In the genomic region with DNA sequence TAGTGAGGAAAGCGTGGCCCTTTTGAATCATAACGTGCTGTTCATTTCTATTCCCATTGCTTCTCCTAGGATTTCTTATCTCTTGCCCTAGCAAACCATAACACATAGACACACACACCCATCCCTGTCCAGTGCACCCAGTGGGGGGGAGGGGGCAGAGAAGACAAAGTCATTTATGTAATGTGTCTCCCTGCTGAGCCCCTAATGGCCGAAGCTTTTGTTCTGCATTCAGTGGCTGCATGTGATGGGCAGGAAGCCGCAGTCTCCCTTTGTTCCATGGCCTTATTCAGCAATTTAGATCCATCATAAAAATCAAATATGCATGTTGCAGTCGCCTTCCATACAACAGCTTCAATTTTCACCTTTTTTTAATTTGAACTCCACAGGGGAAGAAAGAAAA, we compare ENCODE assay signal across 19 cellular contexts.
DNase-seq lines count a peak whose midpoint lies in the region; ATAC-seq lines count a peak whose summit lies in the region.
"Had no signal": no experiment of that assay in that cellular context is flagged by ENCODE, and none has a peak within 500 bp of the region (broad histone marks: within the 10 kb centered on the region; RNA-seq: fewer than 3 reads in every experiment).

No MANE protein-coding gene starts in this region.

- H3K9me3 ChIP-seq in trophoblast cell (ENCODE audit: insufficient read depth, low read depth, low read length): no peaks in the 10 kb centered on the region
- H3K9me3 ChIP-seq in T-helper 17 cell (ENCODE audit: control insufficient read depth, low read length, poor library complexity, severe bottlenecking): no peaks in the 10 kb centered on the region
- H3K9me3 ChIP-seq: A549, uterus had no signal

- no peak overlapping the region for H4K91ac ChIP-seq in trophoblast cell (ENCODE audit: low read depth, low read length)

- no peak overlapping the region for H4K12ac ChIP-seq in trophoblast cell (ENCODE audit: low read depth, low read length)

- H3K4me3 Mint-ChIP-seq in activated CD4-positive, alpha-beta memory T cell treated with anti-CD3 and anti-CD28 coated beads for 36 hours: no peak overlapping the region
- no peak overlapping the region for H3K4me3 Mint-ChIP-seq in T-helper 17 cell
- H3K4me3 Mint-ChIP-seq: activated T-helper 1 cell treated with anti-CD3 and anti-CD28 coated beads, Interleukin-12 subunit alpha, Interleukin-12 subunit beta, Interleukin-2, Interleukin-4 antibody, amounts not matched to agents 30 ng/mL and 10 ng/mL and 1 ng/mL, durations not matched to agents 14 hours and 24 hours and 36 hours; CD14-positive monocyte; central memory CD8-positive, alpha-beta T cell; natural killer cell; stimulated activated naive CD8-positive, alpha-beta T cell treated with anti-CD3 and anti-CD28 coated beads, Interleukin-15, amount 100 ng/mL, for 72 hours had no signal

- DNase-seq in DMS153 (lab: John Stamatoyannopoulos, UW) (peak; percentile 82), NCI-H1930 (lab: John Stamatoyannopoulos, UW) (peak; percentile 78 to 83), SK-MEL-5 (ENCODE audit: low read depth, low spot score) (peak; percentile 28), iPS-NIHi11 (ENCODE audit: low spot score) (peak; percentile 73), trophoblast cell (no peak), T-helper 17 cell (no peak), cerebellar cortex (ENCODE audit: low spot score) (no peak)
- DNase-seq in activated CD4-positive, alpha-beta memory T cell treated with anti-CD3 and anti-CD28 coated beads for 36 hours: no peak
- DNase-seq: natural killer cell; NCI-H187 treated with DMSO at 0.1 percent for 48 hours; stimulated activated naive CD8-positive, alpha-beta T cell treated with anti-CD3 and anti-CD28 coated beads, Interleukin-15, amount 100 ng/mL, for 72 hours; T-helper 1 cell; uterus; WERI-Rb-1 had no signal

- no peak overlapping the region for H3K4me3 ChIP-seq in trophoblast cell (ENCODE audit: low read depth, low read length)
- H3K4me3 ChIP-seq: A549, lung, uterus had no signal

- no peak overlapping the region for H3K27ac Mint-ChIP-seq in activated CD4-positive, alpha-beta memory T cell treated with anti-CD3 and anti-CD28 coated beads for 36 hours
- H3K27ac Mint-ChIP-seq in T-helper 17 cell: no peak overlapping the region
- H3K27ac Mint-ChIP-seq: activated T-helper 1 cell treated with anti-CD3 and anti-CD28 coated beads, Interleukin-12 subunit alpha, Interleukin-12 subunit beta, Interleukin-2, Interleukin-4 antibody, amounts not matched to agents 30 ng/mL and 10 ng/mL and 1 ng/mL, durations not matched to agents 14 hours and 24 hours and 36 hours; CD14-positive monocyte; natural killer cell; stimulated activated naive CD8-positive, alpha-beta T cell treated with anti-CD3 and anti-CD28 coated beads, Interleukin-15, amount 100 ng/mL, for 72 hours had no signal

- H2AK5ac ChIP-seq in trophoblast cell (ENCODE audit: low read length): no peak overlapping the region

- intact Hi-C loops in activated CD4-positive, alpha-beta memory T cell treated with anti-CD3 and anti-CD28 coated beads for 36 hours (cut with micrococcal nuclease): no loop called here

- no peaks in the 10 kb centered on the region for H3K27me3 Mint-ChIP-seq in activated CD4-positive, alpha-beta memory T cell treated with anti-CD3 and anti-CD28 coated beads for 36 hours
- no peaks in the 10 kb centered on the region for H3K27me3 Mint-ChIP-seq in T-helper 17 cell
- H3K27me3 Mint-ChIP-seq: central memory CD8-positive, alpha-beta T cell; stimulated activated naive CD8-positive, alpha-beta T cell treated with anti-CD3 and anti-CD28 coated beads, Interleukin-15, amount 100 ng/mL, for 72 hours had no signal

- H3K4ac ChIP-seq in trophoblast cell (ENCODE audit: low read depth, low read length): no peak overlapping the region

- H3K36me3 ChIP-seq in trophoblast cell (ENCODE audit: control insufficient read depth in 1 of 2, insufficient read depth in 2 of 2, low read length in 2 of 2): peaks cover 0 to 2% of the 10 kb centered on the region in 2 experiments
- H3K36me3 ChIP-seq: uterus, WERI-Rb-1 had no signal

- H3K79me1 ChIP-seq in trophoblast cell (ENCODE audit: low read length): no peaks in the 10 kb centered on the region

- H3K18ac ChIP-seq in trophoblast cell (ENCODE audit: low read length): no peak overlapping the region

- no peaks in the 10 kb centered on the region for H3K4me1 Mint-ChIP-seq in activated CD4-positive, alpha-beta memory T cell treated with anti-CD3 and anti-CD28 coated beads for 36 hours (ENCODE audit: low read depth)
- no peaks in the 10 kb centered on the region for H3K4me1 Mint-ChIP-seq in T-helper 17 cell
- H3K4me1 Mint-ChIP-seq: CD14-positive monocyte; central memory CD8-positive, alpha-beta T cell; natural killer cell; stimulated activated naive CD8-positive, alpha-beta T cell treated with anti-CD3 and anti-CD28 coated beads, Interleukin-15, amount 100 ng/mL, for 72 hours had no signal

- H3K4me2 ChIP-seq in trophoblast cell (ENCODE audit: low read length): no peak overlapping the region
- H3K4me2 ChIP-seq: A549 had no signal

- no peak overlapping the region for H2AFZ ChIP-seq in trophoblast cell (ENCODE audit: insufficient read depth, low read length, poor library complexity)

- H3K36me3 Mint-ChIP-seq in activated CD4-positive, alpha-beta memory T cell treated with anti-CD3 and anti-CD28 coated beads for 36 hours: no peaks in the 10 kb centered on the region
- H3K36me3 Mint-ChIP-seq in T-helper 17 cell (ENCODE audit: low read depth): no peaks in the 10 kb centered on the region
- H3K36me3 Mint-ChIP-seq: CD14-positive monocyte, natural killer cell had no signal

- ATAC-seq in T-helper 17 cell: no peak
- ATAC-seq: A549; natural killer cell; stimulated activated naive CD8-positive, alpha-beta T cell treated with anti-CD3 and anti-CD28 coated beads, Interleukin-15, amount 100 ng/mL, for 72 hours had no signal

- H2BK12ac ChIP-seq in trophoblast cell (ENCODE audit: low read length): no peak overlapping the region

- in situ Hi-C loops in SK-MEL-5 (cut with HindIII; ENCODE audit: low pct_unique_long_range_greater_than_20kb, low sequenced_read_pairs): no loop called here

- H3K27me3 ChIP-seq in trophoblast cell (ENCODE audit: insufficient read depth, low read length): no peaks in the 10 kb centered on the region
- H3K27me3 ChIP-seq: uterus had no signal

- no peaks in the 10 kb centered on the region for H3K9me3 Mint-ChIP-seq in activated CD4-positive, alpha-beta memory T cell treated with anti-CD3 and anti-CD28 coated beads for 36 hours
- H3K9me3 Mint-ChIP-seq: activated T-helper 1 cell treated with anti-CD3 and anti-CD28 coated beads, Interleukin-12 subunit alpha, Interleukin-12 subunit beta, Interleukin-2, Interleukin-4 antibody, amounts not matched to agents 30 ng/mL and 10 ng/mL and 1 ng/mL, durations not matched to agents 14 hours and 24 hours and 36 hours; central memory CD8-positive, alpha-beta T cell had no signal

- H4K8ac ChIP-seq in trophoblast cell (ENCODE audit: low read depth, low read length): no peak overlapping the region

- H3K23ac ChIP-seq in trophoblast cell (ENCODE audit: low read length): no peak overlapping the region

- H3K14ac ChIP-seq in trophoblast cell (ENCODE audit: low read length): no peak overlapping the region

- WGBS in trophoblast cell (ENCODE audit: extremely low coverage, insufficient coverage, insufficient read length): no CpG with 5 or more reads among the region's 5 CpGs

- no peak overlapping the region for H2BK120ac ChIP-seq in trophoblast cell (ENCODE audit: insufficient read depth, low read length, poor library complexity)

- no peaks in the 10 kb centered on the region for H3K79me2 ChIP-seq in trophoblast cell (ENCODE audit: control insufficient read depth, insufficient read depth, low read length, poor library complexity)

- no peak overlapping the region for H3K9ac ChIP-seq in trophoblast cell (ENCODE audit: low read length)

- POLR2A ChIA-PET in activated CD4-positive, alpha-beta memory T cell treated with anti-CD3 and anti-CD28 coated beads for 36 hours (lab: Charles Lee): no interaction called here

- H3K27ac ChIP-seq in trophoblast cell (ENCODE audit: low read depth, low read length): no peak overlapping the region
- H3K27ac ChIP-seq: A549, uterus, WERI-Rb-1 had no signal

- CTCF ChIA-PET in activated CD4-positive, alpha-beta memory T cell treated with anti-CD3 and anti-CD28 coated beads for 36 hours (lab: Charles Lee): no interaction called here

- no peak overlapping the region for H2BK5ac ChIP-seq in trophoblast cell (ENCODE audit: low read depth, low read length, poor library complexity)

- no peaks in the 10 kb centered on the region for H3K4me1 ChIP-seq in trophoblast cell (ENCODE audit: control insufficient read depth in 1 of 2, insufficient read depth in 2 of 2, low read length in 2 of 2)
- H3K4me1 ChIP-seq: A549, uterus had no signal

Comparison
In these comparisons a context has a peak if more than half of its experiments do, and no peak if none do; other contexts are left out.
1. DNase-seq: peak in DMS153 (single experiment), NCI-H1930 (2 of 2), SK-MEL-5 (single experiment) and iPS-NIHi11 (single experiment); none in trophoblast cell (0 of 2), activated CD4-positive, alpha-beta memory T cell treated with anti-CD3 and anti-CD28 coated beads for 36 hours (single experiment), T-helper 17 cell (0 of 3) and cerebellar cortex (single experiment).